ENCODE assay signal across 8 cellular contexts in the genomic region with DNA sequence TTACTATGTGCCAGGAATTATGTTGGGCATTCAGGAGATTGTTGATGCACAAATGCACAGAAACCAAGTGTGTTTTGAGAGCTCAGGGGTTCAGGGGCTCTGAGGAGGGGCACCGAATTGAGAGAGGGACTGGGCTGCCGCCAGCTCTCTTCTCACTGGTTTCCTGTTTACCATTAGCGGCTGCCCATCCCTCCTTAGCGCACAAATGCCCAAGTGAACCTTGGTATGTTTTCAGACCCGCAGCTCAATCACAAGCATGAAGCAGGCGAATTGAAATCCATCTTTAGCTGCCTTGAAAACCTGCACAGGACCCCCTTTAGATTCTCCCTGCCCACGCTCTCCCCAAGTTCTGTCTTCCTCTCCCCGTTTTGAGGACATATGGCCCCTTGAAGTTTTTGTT.
DNase-seq lines count a peak whose midpoint lies in the region; TF ChIP-seq lines count a peak whose summit lies in the region.

No MANE protein-coding gene starts in this region.

- H3K9ac ChIP-seq in neuronal stem cell (ENCODE audit: low read depth, low read length, poor library complexity): no peak overlapping the region

- peak overlapping the region; percentile 36 for H2AFZ ChIP-seq in neuronal stem cell (ENCODE audit: low read length)

- no peaks in the 10 kb centered on the region for H3K27me3 ChIP-seq in CD8-positive, alpha-beta memory T cell (ENCODE audit: insufficient read depth, low read length, poor library complexity, severe bottlenecking)
- no peaks in the 10 kb centered on the region for H3K27me3 ChIP-seq in dorsolateral prefrontal cortex
- H3K27me3 ChIP-seq in neuronal stem cell (ENCODE audit: control insufficient read depth in 3 of 3, insufficient read depth in 3 of 3, low read depth in 1 of 3, low read length in 3 of 3): peaks cover 0 to 12% (median 0%) of the 10 kb centered on the region in 3 experiments

- no peak for DNase-seq in CD8-positive, alpha-beta memory T cell
- DNase-seq in dorsolateral prefrontal cortex (peak in 1 of 10 donors; percentile 30), neuronal stem cell (ENCODE audit: low spot score) (no peak), T-helper 9 cell (no peak), activated T-cell treated with anti-CD3 and anti-CD28 coated beads for 4 hours (no peak)
- DNase-seq in activated T-helper 1 cell treated with anti-CD3 and anti-CD28 coated beads, Interleukin-12 subunit alpha, Interleukin-12 subunit beta, Interleukin-2, Interleukin-4 antibody, amounts not matched to agents 30 ng/mL and 10 ng/mL and 1 ng/mL, durations not matched to agents 14 hours and 24 hours and 36 hours (ENCODE audit: low spot score): no peak
- no peak for DNase-seq in activated T-cell treated with anti-CD3 and anti-CD28 coated beads, Interleukin-2, amount 50 U/mL, for 1 hour

- H3K23ac ChIP-seq in neuronal stem cell (ENCODE audit: low read depth, low read length, poor library complexity): no peak overlapping the region

- H3K27ac Mint-ChIP-seq in CD8-positive, alpha-beta memory T cell: peak overlapping the region; percentile 76 to 95 (median 86)
- peak overlapping the region in 2 of 3 donors; percentile 21 to 85 for H3K27ac Mint-ChIP-seq in IgD-negative memory B cell
- no peak overlapping the region for H3K27ac Mint-ChIP-seq in activated T-helper 1 cell treated with anti-CD3 and anti-CD28 coated beads, Interleukin-12 subunit alpha, Interleukin-12 subunit beta, Interleukin-2, Interleukin-4 antibody, amounts not matched to agents 30 ng/mL and 10 ng/mL and 1 ng/mL, durations not matched to agents 14 hours and 24 hours and 36 hours

- H3K14ac ChIP-seq in neuronal stem cell (ENCODE audit: low read length): no peak overlapping the region

- H3K4me3 ChIP-seq in CD8-positive, alpha-beta memory T cell (ENCODE audit: low read length): no peak overlapping the region
- peak overlapping the region in 35 of 59 donors; percentile 47 to 80 (median 68) for H3K4me3 ChIP-seq in dorsolateral prefrontal cortex
- H3K4me3 ChIP-seq in neuronal stem cell (ENCODE audit: low read length in 2 of 2): no peak overlapping the region

- intact Hi-C loops in dorsolateral prefrontal cortex (cut with DNase I): loop anchor here (5.0 to 10.0 kb wide), 6 partner anchors 125 to 435 kb away; partner anchors contain the start of genes CYB5RL (in 2 of the 2), MRPL37 (in 2 of the 2), TCEANC2 (in 1 of the 2) and TMEM59 (in 1 of the 2)
- intact Hi-C loops in activated T-helper 1 cell treated with anti-CD3 and anti-CD28 coated beads, Interleukin-12 subunit alpha, Interleukin-12 subunit beta, Interleukin-2, Interleukin-4 antibody, amounts not matched to agents 30 ng/mL and 10 ng/mL and 1 ng/mL, durations not matched to agents 14 hours and 24 hours and 36 hours (cut with micrococcal nuclease): loop anchor here (5.0 kb wide), 1 partner anchor 275 kb away; the partner anchor contains the start of gene PARS2

- no CpG with 5 or more reads among the region's 8 CpGs for WGBS in neuronal stem cell (ENCODE audit: extremely low coverage in 2 of 2, insufficient read length in 2 of 2, insufficient replicate concordance in 1 of 2), 2 donors

- TF ChIP-seq CTCF in dorsolateral prefrontal cortex (IDR thresholded peaks at IDR 0.05 in 54 of 56, conservative IDR thresholded peaks at IDR 0.05 in 2 of 56; ENCODE audit: low read depth in 1 of 56, partially characterized antibody in 56 of 56): no peak

- H3K4me1 Mint-ChIP-seq in CD8-positive, alpha-beta memory T cell: peaks cover 47 to 55% (median 53%) of the 10 kb centered on the region in 3 donors
- H3K4me1 Mint-ChIP-seq in IgD-negative memory B cell: peaks cover 19 to 27% (median 19%) of the 10 kb centered on the region in 3 donors
- H3K4me1 Mint-ChIP-seq in activated T-helper 1 cell treated with anti-CD3 and anti-CD28 coated beads, Interleukin-12 subunit alpha, Interleukin-12 subunit beta, Interleukin-2, Interleukin-4 antibody, amounts not matched to agents 30 ng/mL and 10 ng/mL and 1 ng/mL, durations not matched to agents 14 hours and 24 hours and 36 hours (ENCODE audit: low read depth): peaks cover 36% of the 10 kb centered on the region

- no peak overlapping the region for H3K27ac ChIP-seq in CD8-positive, alpha-beta memory T cell (ENCODE audit: low read depth, low read length)
- H3K27ac ChIP-seq in dorsolateral prefrontal cortex (peak overlapping the region in 43 of 59 donors; percentile 23 to 98 (median 92)), neuronal stem cell (replicated peaks; ENCODE audit: low read length) (no peak overlapping the region)

- no peak overlapping the region for H4K91ac ChIP-seq in neuronal stem cell (ENCODE audit: low read depth, low read length, poor library complexity)

- H3K79me1 ChIP-seq in neuronal stem cell (ENCODE audit: low read depth, low read length): no peaks in the 10 kb centered on the region

- no peak overlapping the region for H2BK12ac ChIP-seq in neuronal stem cell (ENCODE audit: low read length)

- H3K4me1 ChIP-seq in CD8-positive, alpha-beta memory T cell (ENCODE audit: insufficient read depth, low read length): peaks cover 38% of the 10 kb centered on the region
- peaks cover 17 to 28% of the 10 kb centered on the region in 2 donors for H3K4me1 ChIP-seq in neuronal stem cell (ENCODE audit: control insufficient read depth in 2 of 2, insufficient read depth in 1 of 2, low read depth in 1 of 2, low read length in 2 of 2)

- H2AK5ac ChIP-seq in neuronal stem cell (ENCODE audit: low read depth, low read length): no peak overlapping the region

- no peak overlapping the region for H2BK120ac ChIP-seq in neuronal stem cell (ENCODE audit: low read depth, low read length)

- POLR2A ChIA-PET in CD8-positive, alpha-beta memory T cell (lab: Charles Lee): interaction anchor here (0.6 to 4.6 kb wide), 8 partner anchors 10 to 100 kb away, joined by 3 to 63 read pairs (median 4); partner anchors contain the start of gene SSBP3

- no peak overlapping the region for H2BK5ac ChIP-seq in neuronal stem cell (ENCODE audit: low read length)

- H3K9me3 ChIP-seq in CD8-positive, alpha-beta memory T cell (ENCODE audit: low read length): no peaks in the 10 kb centered on the region
- H3K9me3 ChIP-seq in neuronal stem cell (replicated peaks in 1 of 2; ENCODE audit: control insufficient read depth in 2 of 2, insufficient read depth in 1 of 2, low read depth in 1 of 2, low read length in 2 of 2): no peaks in the 10 kb centered on the region

- peak overlapping the region; percentile 78 to 93 (median 87) for H3K4me3 Mint-ChIP-seq in CD8-positive, alpha-beta memory T cell
- H3K4me3 Mint-ChIP-seq in IgD-negative memory B cell: peak overlapping the region; percentile 77 to 95 (median 94)
- no peak overlapping the region for H3K4me3 Mint-ChIP-seq in activated T-helper 1 cell treated with anti-CD3 and anti-CD28 coated beads, Interleukin-12 subunit alpha, Interleukin-12 subunit beta, Interleukin-2, Interleukin-4 antibody, amounts not matched to agents 30 ng/mL and 10 ng/mL and 1 ng/mL, durations not matched to agents 14 hours and 24 hours and 36 hours

- no peak overlapping the region for H3K4me2 ChIP-seq in neuronal stem cell (ENCODE audit: insufficient read depth, low read length, poor library complexity, severe bottlenecking)

- peaks cover 0 to 1% (median 0%) of the 10 kb centered on the region in 5 donors for H3K9me3 Mint-ChIP-seq in CD8-positive, alpha-beta memory T cell
- no peaks in the 10 kb centered on the region for H3K9me3 Mint-ChIP-seq in IgD-negative memory B cell
- no peaks in the 10 kb centered on the region for H3K9me3 Mint-ChIP-seq in activated T-helper 1 cell treated with anti-CD3 and anti-CD28 coated beads, Interleukin-12 subunit alpha, Interleukin-12 subunit beta, Interleukin-2, Interleukin-4 antibody, amounts not matched to agents 30 ng/mL and 10 ng/mL and 1 ng/mL, durations not matched to agents 14 hours and 24 hours and 36 hours

- H3K36me3 ChIP-seq in CD8-positive, alpha-beta memory T cell (ENCODE audit: insufficient read depth, low read length): no peaks in the 10 kb centered on the region
- H3K36me3 ChIP-seq in neuronal stem cell (replicated peaks in 1 of 2; ENCODE audit: control insufficient read depth in 2 of 2, insufficient read depth in 2 of 2, low read length in 2 of 2): no peaks in the 10 kb centered on the region

- no peak overlapping the region for H4K8ac ChIP-seq in neuronal stem cell (ENCODE audit: low read depth, low read length)

- H3K27me3 Mint-ChIP-seq in CD8-positive, alpha-beta memory T cell: peaks cover 3 to 4% of the 10 kb centered on the region in 2 donors
- peaks cover 12% of the 10 kb centered on the region for H3K27me3 Mint-ChIP-seq in IgD-negative memory B cell
- H3K27me3 Mint-ChIP-seq in activated T-helper 1 cell treated with anti-CD3 and anti-CD28 coated beads, Interleukin-12 subunit alpha, Interleukin-12 subunit beta, Interleukin-2, Interleukin-4 antibody, amounts not matched to agents 30 ng/mL and 10 ng/mL and 1 ng/mL, durations not matched to agents 14 hours and 24 hours and 36 hours (ENCODE audit: insufficient read depth): peaks cover 30% of the 10 kb centered on the region

- no peak overlapping the region for H3K4ac ChIP-seq in neuronal stem cell (ENCODE audit: low read length)

- CTCF ChIA-PET in CD8-positive, alpha-beta memory T cell (lab: Charles Lee): interaction anchor here (1.1 to 4.4 kb wide), 10 partner anchors 9 to 1093 kb away, joined by 3 to 48 read pairs (median 5); partner anchors contain the start of gene SSBP3

- H3K36me3 Mint-ChIP-seq in CD8-positive, alpha-beta memory T cell: peaks cover 0 to 2% (median 0%) of the 10 kb centered on the region in 3 donors
- peaks cover 3% of the 10 kb centered on the region for H3K36me3 Mint-ChIP-seq in IgD-negative memory B cell
- H3K36me3 Mint-ChIP-seq in activated T-helper 1 cell treated with anti-CD3 and anti-CD28 coated beads, Interleukin-12 subunit alpha, Interleukin-12 subunit beta, Interleukin-2, Interleukin-4 antibody, amounts not matched to agents 30 ng/mL and 10 ng/mL and 1 ng/mL, durations not matched to agents 14 hours and 24 hours and 36 hours (ENCODE audit: low read depth): peaks cover 2% of the 10 kb centered on the region

- H2BK15ac ChIP-seq in neuronal stem cell (ENCODE audit: low read length): no peak overlapping the region

- no peak overlapping the region for H3K18ac ChIP-seq in neuronal stem cell (ENCODE audit: low read length)

Comparison
In these comparisons a context has a peak if more than half of its experiments do, and no peak if none do; other contexts are left out.
1. H3K27ac ChIP-seq: peak in dorsolateral prefrontal cortex (43 of 59); none in CD8-positive, alpha-beta memory T cell (single experiment) and neuronal stem cell (single experiment).
2. H3K4me3 ChIP-seq: peak in dorsolateral prefrontal cortex (35 of 59); none in CD8-positive, alpha-beta memory T cell (single experiment) and neuronal stem cell (0 of 2).